12 cellular contexts compared by ENCODE assay signal in the genomic region with DNA sequence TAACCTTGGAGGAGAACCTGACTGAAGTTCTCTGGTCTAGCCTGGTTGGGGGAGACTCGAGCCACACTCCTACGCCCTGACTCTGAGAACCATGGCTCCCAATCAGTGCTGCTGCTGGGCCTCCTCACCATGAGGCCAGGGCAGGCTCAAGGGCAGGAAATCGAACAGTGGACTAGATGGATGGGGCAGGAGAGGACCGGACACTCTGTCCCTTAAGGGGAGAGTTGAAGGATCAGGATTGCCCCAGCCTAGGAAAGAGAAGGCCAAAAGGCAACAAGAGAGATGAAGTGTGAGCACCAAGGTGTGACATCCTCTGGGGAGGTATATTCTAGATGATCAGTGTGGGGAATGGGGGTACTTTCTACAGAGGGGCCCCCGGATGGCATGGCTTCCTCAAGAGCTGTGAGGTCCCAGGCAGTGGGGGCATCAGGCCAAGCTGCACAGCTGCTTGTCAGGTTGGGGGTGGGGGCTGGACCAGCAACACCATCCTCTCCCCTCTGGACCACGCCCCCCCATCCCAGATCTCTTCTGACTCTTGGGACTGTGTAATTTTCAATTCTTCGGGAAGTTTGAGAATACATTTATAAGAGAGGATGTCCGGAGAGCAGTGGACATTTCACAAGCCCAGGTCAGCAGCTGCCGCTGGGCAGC. TPM values are rescaled to one million over a fixed set of nuclear protein-coding genes. Genes with fewer than 3 reads are reported as not detected.
DNase-seq lines count a peak whose midpoint lies in the region; ATAC-seq and TF ChIP-seq lines count a peak whose summit lies in the region.
"Had no signal": no experiment of that assay in that cellular context is flagged by ENCODE, and none has a peak within 500 bp of the region (broad histone marks: within the 10 kb centered on the region; RNA-seq: fewer than 3 reads in every experiment).

No MANE protein-coding gene starts in this region.

- peaks cover 3% of the 10 kb centered on the region for H3K36me3 Mint-ChIP-seq in activated naive CD8-positive, alpha-beta T cell treated with anti-CD3 and anti-CD28 coated beads for 36 hours
- no peaks in the 10 kb centered on the region for H3K36me3 Mint-ChIP-seq in activated naive CD8-positive, alpha-beta T cell treated with anti-CD3 and anti-CD28 coated beads, Interleukin-2, amount 50 U/mL, for 24 hours (ENCODE audit: low read depth)
- H3K36me3 Mint-ChIP-seq in stimulated activated memory B cell treated with anti-CD40 and anti-IgM and Interleukin-4, amounts not matched to agents 10 μg/mL and 1 μg/mL and 100 μg/mL, for 72 hours: peaks cover 33% of the 10 kb centered on the region

- no peak overlapping the region for H3K4me3 Mint-ChIP-seq in activated naive CD8-positive, alpha-beta T cell treated with anti-CD3 and anti-CD28 coated beads for 36 hours
- no peak overlapping the region for H3K4me3 Mint-ChIP-seq in activated naive CD8-positive, alpha-beta T cell treated with anti-CD3 and anti-CD28 coated beads, Interleukin-2, amount 50 U/mL, for 24 hours
- H3K4me3 Mint-ChIP-seq in stimulated activated memory B cell treated with anti-CD40 and anti-IgM and Interleukin-4, amounts not matched to agents 10 μg/mL and 1 μg/mL and 100 μg/mL, for 72 hours: no peak overlapping the region
- H3K4me3 Mint-ChIP-seq: activated naive CD4-positive, alpha-beta T cell treated with anti-CD3 and anti-CD28 coated beads, Interleukin-2, amount 50 U/mL, for 24 hours; endodermal cell; nephron had no signal

- no peak for TF ChIP-seq CTCF in spleen (IDR thresholded peaks at IDR 0.05 in 8 of 11, conservative IDR thresholded peaks at IDR 0.05 in 3 of 11)

- in situ Hi-C loops in GM18951 (cut with MboI; ENCODE audit: low sequenced_read_pairs, unreplicated experiment): loop anchor here (10.0 kb wide), 1 partner anchor 175 kb away; no protein-coding TSS in a partner anchor
- in situ Hi-C loops in KBM-7 (cut with MboI; ENCODE audit: low pct_unique_long_range_greater_than_20kb, low sequenced_read_pairs): no loop called here

- H3K4me1 ChIP-seq in spleen: peaks cover 0 to 17% (median 2%) of the 10 kb centered on the region in 6 donors

- H3K27ac ChIP-seq in spleen: no peak overlapping the region
- H3K27ac ChIP-seq: cardiac muscle cell had no signal

- 86 to 92% (median 91%) methylated on average over 9 of the region's 9 CpGs for WGBS in spleen, 5 donors

- no peaks in the 10 kb centered on the region for H3K9me3 Mint-ChIP-seq in activated naive CD8-positive, alpha-beta T cell treated with anti-CD3 and anti-CD28 coated beads for 36 hours
- H3K9me3 Mint-ChIP-seq in activated naive CD8-positive, alpha-beta T cell treated with anti-CD3 and anti-CD28 coated beads, Interleukin-2, amount 50 U/mL, for 24 hours: no peaks in the 10 kb centered on the region
- peaks cover 3% of the 10 kb centered on the region for H3K9me3 Mint-ChIP-seq in stimulated activated memory B cell treated with anti-CD40 and anti-IgM and Interleukin-4, amounts not matched to agents 10 μg/mL and 1 μg/mL and 100 μg/mL, for 72 hours

- peak overlapping the region; percentile 11 for H3K27ac Mint-ChIP-seq in activated naive CD8-positive, alpha-beta T cell treated with anti-CD3 and anti-CD28 coated beads for 36 hours
- H3K27ac Mint-ChIP-seq in activated naive CD8-positive, alpha-beta T cell treated with anti-CD3 and anti-CD28 coated beads, Interleukin-2, amount 50 U/mL, for 24 hours: no peak overlapping the region
- H3K27ac Mint-ChIP-seq in stimulated activated memory B cell treated with anti-CD40 and anti-IgM and Interleukin-4, amounts not matched to agents 10 μg/mL and 1 μg/mL and 100 μg/mL, for 72 hours: peak overlapping the region; percentile 44
- H3K27ac Mint-ChIP-seq: activated naive CD4-positive, alpha-beta T cell treated with anti-CD3 and anti-CD28 coated beads, Interleukin-2, amount 50 U/mL, for 24 hours; endodermal cell; nephron had no signal

- H3K4me3 ChIP-seq in spleen: no peak overlapping the region
- H3K4me3 ChIP-seq: cardiac muscle cell had no signal

- H3K27me3 Mint-ChIP-seq in activated naive CD8-positive, alpha-beta T cell treated with anti-CD3 and anti-CD28 coated beads for 36 hours: no peaks in the 10 kb centered on the region
- H3K27me3 Mint-ChIP-seq in activated naive CD8-positive, alpha-beta T cell treated with anti-CD3 and anti-CD28 coated beads, Interleukin-2, amount 50 U/mL, for 24 hours: no peaks in the 10 kb centered on the region
- no peaks in the 10 kb centered on the region for H3K27me3 Mint-ChIP-seq in stimulated activated memory B cell treated with anti-CD40 and anti-IgM and Interleukin-4, amounts not matched to agents 10 μg/mL and 1 μg/mL and 100 μg/mL, for 72 hours
- H3K27me3 Mint-ChIP-seq: activated naive CD4-positive, alpha-beta T cell treated with anti-CD3 and anti-CD28 coated beads, Interleukin-2, amount 50 U/mL, for 24 hours had no signal

- no peak for DNase-seq in activated naive CD8-positive, alpha-beta T cell treated with anti-CD3 and anti-CD28 coated beads for 36 hours
- DNase-seq in activated naive CD8-positive, alpha-beta T cell treated with anti-CD3 and anti-CD28 coated beads, Interleukin-2, amount 50 U/mL, for 24 hours: no peak
- DNase-seq in UCSD-AML1 (lab: John Stamatoyannopoulos, UW; ENCODE audit: unreplicated experiment) (peak; percentile 47), pons (ENCODE audit: low spot score) (no peak), spleen (no peak), KBM-7 (no peak)

- no peaks in the 10 kb centered on the region for H3K27me3 ChIP-seq in spleen (replicated peaks in 1 of 7)
- H3K27me3 ChIP-seq: cardiac muscle cell had no signal

- TF ChIP-seq POLR2A in GM18951 (IDR thresholded peaks at IDR 0.05; ENCODE audit: extremely low read depth, insufficient read depth, insufficient read length) (peak; percentile 46), spleen (IDR thresholded peaks at IDR 0.05) (no peak)

- peaks cover 3% of the 10 kb centered on the region for H3K4me1 Mint-ChIP-seq in activated naive CD8-positive, alpha-beta T cell treated with anti-CD3 and anti-CD28 coated beads for 36 hours
- no peaks in the 10 kb centered on the region for H3K4me1 Mint-ChIP-seq in activated naive CD8-positive, alpha-beta T cell treated with anti-CD3 and anti-CD28 coated beads, Interleukin-2, amount 50 U/mL, for 24 hours
- H3K4me1 Mint-ChIP-seq in stimulated activated memory B cell treated with anti-CD40 and anti-IgM and Interleukin-4, amounts not matched to agents 10 μg/mL and 1 μg/mL and 100 μg/mL, for 72 hours: peaks cover 28% of the 10 kb centered on the region
- H3K4me1 Mint-ChIP-seq: activated naive CD4-positive, alpha-beta T cell treated with anti-CD3 and anti-CD28 coated beads, Interleukin-2, amount 50 U/mL, for 24 hours had no signal

- intact Hi-C loops in spleen (cut with DNase I; ENCODE audit: low total_unique reads): loop anchor here (5.0 kb wide), 1 partner anchor 178 kb away; no protein-coding TSS in a partner anchor

- peaks cover 0 to 5% (median 0%) of the 10 kb centered on the region in 8 donors for H3K9me3 ChIP-seq in spleen

- H3K36me3 ChIP-seq in spleen: peaks cover 0 to 53% (median 48%) of the 10 kb centered on the region in 6 donors
- H3K36me3 ChIP-seq: cardiac muscle cell had no signal

- no peak for ATAC-seq in activated naive CD8-positive, alpha-beta T cell treated with anti-CD3 and anti-CD28 coated beads, Interleukin-2, amount 50 U/mL, for 24 hours
- ATAC-seq in stimulated activated memory B cell treated with anti-CD40 and anti-IgM and Interleukin-4, amounts not matched to agents 10 μg/mL and 1 μg/mL and 100 μg/mL, for 72 hours: peak; percentile 34

RNA-seq across cellular contexts. Expression of a gene that starts 34.0 kb away (rescaled TPM):
- 100 to 1,000 TPM; 108 to 109 TPM for total RNA-seq in activated naive CD8-positive, alpha-beta T cell treated with anti-CD3 and anti-CD28 coated beads for 36 hours
- total RNA-seq in spleen: 100 to 1,000 TPM in 5 of 7 donors, 10 to 100 TPM in 2; 67.4 to 148 (median 118) TPM
- 10 to 100 TPM; 32.8 to 56.5 (median 36.3) TPM for polyA plus RNA-seq in spleen
- total RNA-seq: cardiac muscle cell had no signal
- polyA plus RNA-seq: cardiac muscle cell had no signal

RNA-seq across cellular contexts. Expression of a gene that starts 47.9 kb away (rescaled TPM):
- total RNA-seq in activated naive CD8-positive, alpha-beta T cell treated with anti-CD3 and anti-CD28 coated beads for 36 hours: not detected
- under 1 TPM in 2 of 7 donors, not detected in 5; 0.10 to 0.25 TPM for total RNA-seq in spleen
- polyA plus RNA-seq in spleen: under 1 TPM; 0.06 to 0.13 (median 0.07) TPM
- total RNA-seq: cardiac muscle cell had no signal
- polyA plus RNA-seq: cardiac muscle cell had no signal
